8 cellular contexts compared by ENCODE assay signal in genomic region chr2:207257291-207258190, GRCh38.
DNase-seq lines count a peak whose midpoint lies in the region; ATAC-seq and TF ChIP-seq lines count a peak whose summit lies in the region.

No MANE protein-coding gene starts in this region.

- no peak for TF ChIP-seq CTCF in upper lobe of right lung (IDR thresholded peaks at IDR 0.05)

- ATAC-seq in Right ventricle myocardium superior (ENCODE audit: poor library complexity) (peak; percentile 4), Right ventricle myocardium inferior (no peak), upper lobe of right lung (no peak), HG03442 (IDR thresholded peaks at IDR 0.05; ENCODE audit: unreplicated experiment) (no peak), GM19397 (IDR thresholded peaks at IDR 0.05; ENCODE audit: unreplicated experiment) (no peak)

- DNase-seq in Right ventricle myocardium superior (no peak), Right ventricle myocardium inferior (ENCODE audit: missing footprints) (no peak), astrocyte of the hippocampus (ENCODE audit: low read depth, low spot score) (peak; percentile 71), upper lobe of right lung (no peak), hippocampal formation (lab: John Stamatoyannopoulos, UW) (no peak)

- H3K36me3 ChIP-seq in mesodermal cell (ENCODE audit: control insufficient read depth, insufficient read depth, low read length): no peaks in the 10 kb centered on the region
- no peaks in the 10 kb centered on the region for H3K36me3 ChIP-seq in upper lobe of right lung

- intact Hi-C loops in Right ventricle myocardium superior (cut with DNase I): no loop called here
- intact Hi-C loops in Right ventricle myocardium inferior (cut with DNase I): no loop called here
- intact Hi-C loops in upper lobe of right lung (cut with DNase I): no loop called here

- H3K9me3 ChIP-seq in mesodermal cell (ENCODE audit: control insufficient read depth, low read length) (no peaks in the 10 kb centered on the region), upper lobe of right lung (no peaks in the 10 kb centered on the region)

- H3K4me3 ChIP-seq in mesodermal cell (ENCODE audit: extremely low read depth, insufficient read depth, low read length, poor library complexity, severe bottlenecking) (no peak overlapping the region), upper lobe of right lung (no peak overlapping the region)

- WGBS in mesodermal cell (ENCODE audit: insufficient coverage in 2 of 2), 2 experiments: 80 to 93% methylated on average over 3 to 4 of the region's 9 CpGs

- peak overlapping the region; percentile 82 for H3K27ac ChIP-seq in mesodermal cell (ENCODE audit: low read depth, low read length, severe bottlenecking)
- H3K27ac ChIP-seq in upper lobe of right lung: peak overlapping the region; percentile 38

- H3K4me1 ChIP-seq in mesodermal cell (ENCODE audit: control insufficient read depth, insufficient read depth, low read length, poor library complexity, severe bottlenecking) (peaks cover 73% of the 10 kb centered on the region), upper lobe of right lung (peaks cover 22% of the 10 kb centered on the region)

- H3K27me3 ChIP-seq in upper lobe of right lung: no peaks in the 10 kb centered on the region
